In genomic region chr14:53946071-53946403, GRCh38 we compare ENCODE assay signal across 31 cellular contexts. TPM values are rescaled to one million over a fixed set of nuclear protein-coding genes. Genes with fewer than 3 reads are reported as not detected.
DNase-seq lines count a peak whose midpoint lies in the region; ATAC-seq and TF ChIP-seq lines count a peak whose summit lies in the region.
"Had no signal": no experiment of that assay in that cellular context is flagged by ENCODE, and none has a peak within 500 bp of the region (broad histone marks: within the 10 kb centered on the region; RNA-seq: fewer than 3 reads in every experiment).

No MANE protein-coding gene starts in this region.

- H4K20me1 ChIP-seq in neural progenitor cell (ENCODE audit: low read depth): peaks cover 32% of the 10 kb centered on the region

- peaks cover under 1% of the 10 kb centered on the region for H3K79me2 ChIP-seq in neural progenitor cell (ENCODE audit: low read depth)

- WGBS in heart left ventricle, 4 donors: 63 to 81% (median 71%) methylated on average over 14 of the region's 14 CpGs
- WGBS in aorta, 2 donors: 82% methylated on average over 14 of the region's 14 CpGs

- H3K4me3 ChIP-seq in cardiac muscle cell (peak overlapping the region; percentile 31), heart left ventricle (no peak overlapping the region), iPS-11a (ENCODE audit: low read depth, low read length) (peak overlapping the region; percentile 2), neural progenitor cell (peak overlapping the region; percentile 47), aorta (ENCODE audit: low read length in 2 of 2) (no peak overlapping the region)
- H3K4me3 ChIP-seq: K562 had no signal

- H3K27ac ChIP-seq in cardiac muscle cell (no peak overlapping the region), heart left ventricle (no peak overlapping the region), neural progenitor cell (no peak overlapping the region), aorta (ENCODE audit: low read depth in 1 of 2, low read length in 2 of 2) (no peak overlapping the region)
- H3K27ac ChIP-seq: C4-2B, esophagus muscularis mucosa, foreskin keratinocyte, skin epidermis, suprapubic skin had no signal

- no peaks in the 10 kb centered on the region for H3K9me3 Mint-ChIP-seq in neural progenitor cell
- H3K9me3 Mint-ChIP-seq: HFFc6; T-helper 1 cell treated with Interleukin-12 subunit alpha and Interleukin-12 subunit beta and Interleukin-4 antibody, amounts not matched to agents 30 μg/mL and 1 μg/mL, for 36 hours had no signal

- peak overlapping the region; percentile 86 for H3K4me2 ChIP-seq in neural progenitor cell

- DNase-seq in cardiac muscle cell (ENCODE audit: low read depth in 1 of 2, low spot score in 1 of 2) (no peak), heart left ventricle (no peak), neural progenitor cell (ENCODE audit: low spot score) (peak; percentile 14), aorta (no peak), NCI-H2081 treated with DMSO at 0.1 percent for 48 hours (lab: John Stamatoyannopoulos, UW) (no peak), NCI-H524 treated with DMSO at 0.1 percent for 48 hours (lab: John Stamatoyannopoulos, UW) (no peak)
- DNase-seq: 8988T; activated CD4-positive, alpha-beta T cell treated with anti-CD3 and anti-CD28 coated beads, Interleukin-2, amount 50 U/mL, for 48 hours; activated gamma-delta T cell treated with Interleukin-2 at 50 U/mL for 16 hours; activated T-cell treated with anti-CD3 and anti-CD28 coated beads, Interleukin-2, amount 50 U/mL, for 48 hours; central memory CD4-positive, alpha-beta T cell; DMS79; foreskin keratinocyte; HFFc6; left ventricle myocardium superior; naive thymus-derived CD4-positive, alpha-beta T cell; NCI-H1105; NCI-H1930; NCI-H345; stimulated activated naive CD4-positive, alpha-beta T cell treated with Interleukin-2 at 50 U/mL for 16 hours had no signal

- H3K9ac ChIP-seq in neural progenitor cell: no peak overlapping the region

- intact Hi-C loops in heart left ventricle (cut with DNase I) (no loop called here), aorta (cut with DNase I) (no loop called here)

- TF ChIP-seq POLR2A in heart left ventricle (IDR thresholded peaks at IDR 0.05): no peak

- H3K36me3 ChIP-seq in cardiac muscle cell: no peaks in the 10 kb centered on the region
- H3K36me3 ChIP-seq in heart left ventricle: peaks cover 0 to 25% (median 9%) of the 10 kb centered on the region in 9 donors
- no peaks in the 10 kb centered on the region for H3K36me3 ChIP-seq in neural progenitor cell
- H3K36me3 ChIP-seq in aorta (ENCODE audit: control insufficient read depth in 1 of 2, insufficient read depth in 2 of 2, low read length in 1 of 2): no peaks in the 10 kb centered on the region

- TF ChIP-seq CTCF in cardiac muscle cell (IDR thresholded peaks at IDR 0.05; ENCODE audit: low read depth, low read length) (no peak), heart left ventricle (IDR thresholded peaks at IDR 0.05) (no peak), neural progenitor cell (IDR thresholded peaks at IDR 0.05) (no peak)

- H3K27me3 ChIP-seq in cardiac muscle cell (peaks cover 39% of the 10 kb centered on the region), heart left ventricle (peaks cover 0 to 29% (median 8%) of the 10 kb centered on the region in 9 donors), neural progenitor cell (peaks cover 72% of the 10 kb centered on the region), aorta (ENCODE audit: control insufficient read depth in 1 of 2, insufficient read depth in 2 of 2, low read length in 1 of 2) (no peaks in the 10 kb centered on the region)
- H3K27me3 ChIP-seq: foreskin keratinocyte had no signal

- H3K27me3 Mint-ChIP-seq in neural progenitor cell (ENCODE audit: insufficient read depth, low read depth): peaks cover 23% of the 10 kb centered on the region

- H2AFZ ChIP-seq in neural progenitor cell (replicated peaks): no peak overlapping the region

- no peaks in the 10 kb centered on the region for H3K9me3 ChIP-seq in cardiac muscle cell (ENCODE audit: low read depth)
- no peaks in the 10 kb centered on the region for H3K9me3 ChIP-seq in heart left ventricle
- no peaks in the 10 kb centered on the region for H3K9me3 ChIP-seq in neural progenitor cell (ENCODE audit: low read depth)
- H3K9me3 ChIP-seq in aorta (ENCODE audit: control insufficient read depth, low read length): no peaks in the 10 kb centered on the region
- H3K9me3 ChIP-seq: esophagus muscularis mucosa, suprapubic skin had no signal

- peak overlapping the region; percentile 78 for H3K4me3 Mint-ChIP-seq in neural progenitor cell
- H3K4me3 Mint-ChIP-seq: HFFc6; T-helper 1 cell treated with Interleukin-12 subunit alpha and Interleukin-12 subunit beta and Interleukin-4 antibody, amounts not matched to agents 30 μg/mL and 1 μg/mL, for 36 hours had no signal

- H3K36me3 Mint-ChIP-seq in neural progenitor cell: peaks cover 19% of the 10 kb centered on the region
- H3K36me3 Mint-ChIP-seq: naive thymus-derived CD4-positive, alpha-beta T cell had no signal

- H3K27ac Mint-ChIP-seq in neural progenitor cell: no peak overlapping the region
- H3K27ac Mint-ChIP-seq: HFFc6; naive thymus-derived CD4-positive, alpha-beta T cell; T-helper 1 cell treated with Interleukin-12 subunit alpha and Interleukin-12 subunit beta and Interleukin-4 antibody, amounts not matched to agents 30 μg/mL and 1 μg/mL, for 36 hours had no signal

- ATAC-seq in heart left ventricle (no peak), aorta (ENCODE audit: low FRiP score) (peak; percentile 9), HG03442 (IDR thresholded peaks at IDR 0.05; ENCODE audit: unreplicated experiment) (no peak)
- ATAC-seq: activated CD4-positive, CD25-positive, alpha-beta regulatory T cell treated with anti-CD3 and anti-CD28 coated beads, Interleukin-2, amount 50 U/mL, for 24 hours; foreskin keratinocyte; K562; left ventricle myocardium superior; naive thymus-derived CD4-positive, alpha-beta T cell; Right ventricle myocardium inferior; SK-N-SH treated with all-trans-retinoic acid at 6 μM for 48 hours had no signal

- peaks cover 40% of the 10 kb centered on the region for H3F3A ChIP-seq in neural progenitor cell (ENCODE audit: low read depth)

- peaks cover 63% of the 10 kb centered on the region for H3K4me1 Mint-ChIP-seq in neural progenitor cell

- no peaks in the 10 kb centered on the region for H3K4me1 ChIP-seq in cardiac muscle cell (ENCODE audit: low read depth)
- H3K4me1 ChIP-seq in heart left ventricle: peaks cover 0 to 14% (median 0%) of the 10 kb centered on the region in 12 donors
- peaks cover 56% of the 10 kb centered on the region for H3K4me1 ChIP-seq in neural progenitor cell
- H3K4me1 ChIP-seq in aorta (ENCODE audit: control insufficient read depth in 1 of 2, insufficient read depth in 2 of 2, low read length in 2 of 2): no peaks in the 10 kb centered on the region
- H3K4me1 ChIP-seq: foreskin keratinocyte had no signal

RNA-seq across cellular contexts. Expression of gene BMP4, which starts 10.6 kb away (rescaled TPM):
- 10.6 and 13.6 TPM in 2 replicates for total RNA-seq in cardiac muscle cell
- 11.4 and 12.1 TPM in 2 replicates for polyA plus RNA-seq in cardiac muscle cell
- 10 to 100 TPM in 2 of 9 donors, 1 to 10 TPM in 7; 3.7 to 18.4 (median 6.1) TPM for total RNA-seq in heart left ventricle
- polyA plus RNA-seq in heart left ventricle: 1 to 10 TPM; 3.1 to 3.8 TPM
- 11.0 and 18.4 TPM in 2 replicates for total RNA-seq in neural progenitor cell (ENCODE audit: low replicate concordance)
- total RNA-seq in aorta: 10 to 100 TPM in 1 of 2 donors, 1 to 10 TPM in 1; 7.8 to 28.5 TPM
- polyA plus RNA-seq in aorta: 10 to 100 TPM in 1 of 2 donors, 1 to 10 TPM in 1; 9.1 to 16.6 TPM
- total RNA-seq: K562 had no signal
- polyA plus RNA-seq: K562 had no signal

Comparison
In these comparisons a context has a peak if more than half of its experiments do, and no peak if none do; other contexts are left out.
1. H3K4me3 ChIP-seq: peak in cardiac muscle cell (single experiment), iPS-11a (single experiment) and neural progenitor cell (single experiment); none in heart left ventricle (0 of 12) and aorta (0 of 2).